19 cellular contexts compared by ENCODE assay signal in genomic region chr2:234324151-234324550, GRCh38.
A peak's percentile ranks its signal among the peaks of the same experiment; 100 is the strongest.
DNase-seq lines count a peak whose midpoint lies in the region; ATAC-seq and TF ChIP-seq lines count a peak whose summit lies in the region.
"Had no signal": no experiment of that assay in that cellular context is flagged by ENCODE, and none has a peak within 500 bp of the region (broad histone marks: within the 10 kb centered on the region; RNA-seq: fewer than 3 reads in every experiment).

No MANE protein-coding gene starts in this region.

- POLR2A ChIA-PET in PC-9 (lab: Charles Lee; ENCODE audit: unreplicated experiment): interaction anchor here (0.6 kb wide), 1 partner anchor 48 kb away, joined by 3 read pairs; no protein-coding TSS in a partner anchor

- no peaks in the 10 kb centered on the region for H3K4me1 ChIP-seq in GM23338 (ENCODE audit: insufficient read depth)
- H3K4me1 ChIP-seq in neural progenitor cell: peaks cover 17% of the 10 kb centered on the region
- peaks cover 5% of the 10 kb centered on the region for H3K4me1 ChIP-seq in PC-9 (replicated peaks; ENCODE audit: insufficient read depth)
- H3K4me1 ChIP-seq: A549, gastrocnemius medialis, sigmoid colon had no signal

- H2AFZ ChIP-seq in GM23338 (peak overlapping the region; percentile 56; the same call in 1 of the 2 replicates), neural progenitor cell (replicated peaks) (peak overlapping the region; percentile 55), PC-9 (no peak overlapping the region)

- no peaks in the 10 kb centered on the region for H3K27me3 Mint-ChIP-seq in T-helper 1 cell treated with Interleukin-12 subunit alpha and Interleukin-12 subunit beta and Interleukin-4 antibody, amounts not matched to agents 30 μg/mL and 1 μg/mL, for 36 hours (ENCODE audit: low read depth)
- H3K27me3 Mint-ChIP-seq in GM23338 (ENCODE audit: insufficient read depth, low read depth, poor library complexity) (peaks cover 2% of the 10 kb centered on the region), neural progenitor cell (ENCODE audit: insufficient read depth, low read depth) (peaks cover 7% of the 10 kb centered on the region)
- H3K27me3 Mint-ChIP-seq in central memory CD8-positive, alpha-beta T cell: no peaks in the 10 kb centered on the region

- CTCF ChIA-PET in PC-9 (lab: Charles Lee): interaction anchor here (0.6 kb wide), 1 partner anchor 112 kb away, joined by 5 read pairs; no protein-coding TSS in a partner anchor

- H3K9me2 ChIP-seq in GM23338 (ENCODE audit: insufficient read depth) (no peaks in the 10 kb centered on the region), PC-9 (ENCODE audit: insufficient read depth) (no peaks in the 10 kb centered on the region)
- H3K9me2 ChIP-seq: SK-N-SH had no signal

- peaks cover 10% of the 10 kb centered on the region for H3K36me3 Mint-ChIP-seq in T-helper 1 cell treated with Interleukin-12 subunit alpha and Interleukin-12 subunit beta and Interleukin-4 antibody, amounts not matched to agents 30 μg/mL and 1 μg/mL, for 36 hours (ENCODE audit: low read depth)
- H3K36me3 Mint-ChIP-seq in GM23338 (ENCODE audit: low read depth) (no peaks in the 10 kb centered on the region), neural progenitor cell (no peaks in the 10 kb centered on the region)
- peaks cover 2% of the 10 kb centered on the region for H3K36me3 Mint-ChIP-seq in central memory CD8-positive, alpha-beta T cell (ENCODE audit: insufficient read depth)

- H3K9ac ChIP-seq in neural progenitor cell: no peak overlapping the region
- H3K9ac ChIP-seq: SK-N-SH had no signal

- H3K27me3 ChIP-seq in GM23338 (ENCODE audit: insufficient read depth) (no peaks in the 10 kb centered on the region), neural progenitor cell (no peaks in the 10 kb centered on the region), PC-9 (ENCODE audit: insufficient read depth, low read depth) (no peaks in the 10 kb centered on the region)
- H3K27me3 ChIP-seq: gastrocnemius medialis, sigmoid colon had no signal

- no peak for ATAC-seq in GM23338
- ATAC-seq in central memory CD8-positive, alpha-beta T cell (replicated peaks; ENCODE audit: extremely low read depth, poor library complexity, severe bottlenecking): no peak
- ATAC-seq in HG02938 (IDR thresholded peaks at IDR 0.05; ENCODE audit: unreplicated experiment): no peak
- ATAC-seq: A549, GM12878, PC-3 had no signal

- H3K9me3 ChIP-seq in neural progenitor cell (ENCODE audit: low read depth): no peaks in the 10 kb centered on the region
- no peaks in the 10 kb centered on the region for H3K9me3 ChIP-seq in PC-9 (ENCODE audit: insufficient read depth, low read depth)
- H3K9me3 ChIP-seq: A549, gastrocnemius medialis, sigmoid colon, SK-N-SH had no signal

- TF ChIP-seq CTCF in GM23338 (conservative IDR thresholded peaks at IDR 0.05; ENCODE audit: low read depth in 2 of 2) (no peak), neural progenitor cell (IDR thresholded peaks at IDR 0.05) (no peak), PC-9 (conservative IDR thresholded peaks at IDR 0.05) (no peak)

- BruUV-seq in PC-9 (replicated peaks; lab: Mats Ljungman, UMichigan): no TSS peak

- H3F3A ChIP-seq in GM23338 (replicated peaks; ENCODE audit: low read depth): no peaks in the 10 kb centered on the region
- peaks cover 12% of the 10 kb centered on the region for H3F3A ChIP-seq in neural progenitor cell (ENCODE audit: low read depth)
- H3F3A ChIP-seq in PC-9 (ENCODE audit: insufficient read depth, low read depth): no peaks in the 10 kb centered on the region; the same call in none of the 2 replicates

- H3K4me1 Mint-ChIP-seq in T-helper 1 cell treated with Interleukin-12 subunit alpha and Interleukin-12 subunit beta and Interleukin-4 antibody, amounts not matched to agents 30 μg/mL and 1 μg/mL, for 36 hours (ENCODE audit: low read depth): peaks cover 47% of the 10 kb centered on the region
- no peaks in the 10 kb centered on the region for H3K4me1 Mint-ChIP-seq in GM23338
- peaks cover 44% of the 10 kb centered on the region for H3K4me1 Mint-ChIP-seq in central memory CD8-positive, alpha-beta T cell
- H3K4me1 Mint-ChIP-seq in neural progenitor cell: peaks cover 19% of the 10 kb centered on the region

- H4K20me1 ChIP-seq in GM23338 (replicated peaks; ENCODE audit: insufficient read depth) (no peaks in the 10 kb centered on the region), neural progenitor cell (ENCODE audit: low read depth) (no peaks in the 10 kb centered on the region), PC-9 (ENCODE audit: insufficient read depth) (no peaks in the 10 kb centered on the region)

- H3K4me3 ChIP-seq in GM23338 (no peak overlapping the region), neural progenitor cell (no peak overlapping the region), PC-9 (no peak overlapping the region)
- H3K4me3 ChIP-seq: A549, gastrocnemius medialis, GM12878, sigmoid colon had no signal

- intact Hi-C loops in PC-9 (cut with micrococcal nuclease; ENCODE audit: unreplicated experiment): no loop called here

- no peaks in the 10 kb centered on the region for H3K9me3 Mint-ChIP-seq in T-helper 1 cell treated with Interleukin-12 subunit alpha and Interleukin-12 subunit beta and Interleukin-4 antibody, amounts not matched to agents 30 μg/mL and 1 μg/mL, for 36 hours
- H3K9me3 Mint-ChIP-seq in GM23338 (no peaks in the 10 kb centered on the region), neural progenitor cell (peaks cover 9% of the 10 kb centered on the region)
- H3K9me3 Mint-ChIP-seq in central memory CD8-positive, alpha-beta T cell: no peaks in the 10 kb centered on the region

- DNase-seq in T-helper 1 cell (no peak), GM23338 (ENCODE audit: low spot score) (no peak), neural progenitor cell (ENCODE audit: low spot score) (no peak), HuH-7.5 (ENCODE audit: low spot score) (no peak), PC-9 (no peak)
- no peak for DNase-seq in central memory CD8-positive, alpha-beta T cell (ENCODE audit: low spot score in 2 of 2)
- DNase-seq: gastrocnemius medialis; mesenchymal stem cell; NCI-H146; PC-3; sigmoid colon; SK-N-SH; stimulated activated CD4-positive, alpha-beta T cell treated with anti-CD3 and anti-CD28 coated beads, Interleukin-2, amount 100 ng/mL, for 48 hours; trophoblast cell had no signal

- H3K79me2 ChIP-seq in GM23338 (replicated peaks; ENCODE audit: insufficient read depth) (no peaks in the 10 kb centered on the region), neural progenitor cell (ENCODE audit: low read depth) (no peaks in the 10 kb centered on the region), PC-9 (ENCODE audit: low read depth) (no peaks in the 10 kb centered on the region)

- H3K36me3 ChIP-seq in GM23338 (ENCODE audit: insufficient read depth): no peaks in the 10 kb centered on the region
- no peaks in the 10 kb centered on the region for H3K36me3 ChIP-seq in neural progenitor cell
- H3K36me3 ChIP-seq in PC-9 (ENCODE audit: low read depth): no peaks in the 10 kb centered on the region
- H3K36me3 ChIP-seq: gastrocnemius medialis, sigmoid colon had no signal

- H3K4me2 ChIP-seq in GM23338 (no peak overlapping the region), neural progenitor cell (no peak overlapping the region), PC-9 (no peak overlapping the region)
- H3K4me2 ChIP-seq: A549, SK-N-SH had no signal

- H3K4me3 Mint-ChIP-seq in T-helper 1 cell treated with Interleukin-12 subunit alpha and Interleukin-12 subunit beta and Interleukin-4 antibody, amounts not matched to agents 30 μg/mL and 1 μg/mL, for 36 hours: peak overlapping the region; percentile 37
- H3K4me3 Mint-ChIP-seq in GM23338: no peak overlapping the region
- no peak overlapping the region for H3K4me3 Mint-ChIP-seq in central memory CD8-positive, alpha-beta T cell
- H3K4me3 Mint-ChIP-seq in neural progenitor cell: no peak overlapping the region

- no peak overlapping the region for H3K27ac ChIP-seq in GM23338 (ENCODE audit: low read depth)
- H3K27ac ChIP-seq in neural progenitor cell: no peak overlapping the region
- no peak overlapping the region for H3K27ac ChIP-seq in PC-9
- H3K27ac ChIP-seq: gastrocnemius medialis, sigmoid colon, VCaP had no signal

- peak overlapping the region; percentile 88 for H3K27ac Mint-ChIP-seq in T-helper 1 cell treated with Interleukin-12 subunit alpha and Interleukin-12 subunit beta and Interleukin-4 antibody, amounts not matched to agents 30 μg/mL and 1 μg/mL, for 36 hours
- H3K27ac Mint-ChIP-seq in GM23338 (no peak overlapping the region), neural progenitor cell (peak overlapping the region; percentile 3)
- peak overlapping the region; percentile 67 for H3K27ac Mint-ChIP-seq in central memory CD8-positive, alpha-beta T cell (ENCODE audit: low read depth)

TF ChIP-seq in GM23338, 12 proteins besides CTCF, POLR2A, EP300 and RAD21 (continues in another document):
- TF ChIP-seq EZH2phosphoT487 (IDR thresholded peaks at IDR 0.05; ENCODE audit: unreplicated experiment) (no peak), JUNB (IDR thresholded peaks at IDR 0.05; ENCODE audit: unreplicated experiment) (no peak), STAT1 (IDR thresholded peaks at IDR 0.05; ENCODE audit: unreplicated experiment) (no peak), ZNF114 (CRISPR knock-in tag; IDR thresholded peaks at IDR 0.05) (no peak), REST (IDR thresholded peaks at IDR 0.05; ENCODE audit: unreplicated experiment) (no peak), ZNF331 (CRISPR knock-in tag; IDR thresholded peaks at IDR 0.05; ENCODE audit: low read depth) (no peak)
